ENCODE assay signal across 1 cellular context in genomic region chr6:110589865-110590513, GRCh38.
TF ChIP-seq lines count a peak whose summit lies in the region.

No MANE protein-coding gene starts in this region.

TF ChIP-seq in K562, 482 proteins besides CTCF, POLR2A, EP300 and RAD21 (continued from another document):
- no peak for TF ChIP-seq PATZ1 (CRISPR knock-in tag; IDR thresholded peaks at IDR 0.05; ENCODE audit: borderline replicate concordance)
- TF ChIP-seq IRF1 (CRISPR knock-in tag; IDR thresholded peaks at IDR 0.05; ENCODE audit: borderline replicate concordance), result no peak
- TF ChIP-seq NONO (IDR thresholded peaks at IDR 0.05; ENCODE audit: low read depth in 2 of 2, low read length in 1 of 2), result no peak
- TF ChIP-seq ID3 (CRISPR knock-in tag; IDR thresholded peaks at IDR 0.05), result no peak
- no peak for TF ChIP-seq ID3 (tag; IDR thresholded peaks at IDR 0.05)
- TF ChIP-seq SLC30A9 (CRISPR knock-in tag; IDR thresholded peaks at IDR 0.05), result no peak
- TF ChIP-seq MYC (IDR thresholded peaks at IDR 0.05; ENCODE audit: low read depth, low read length), result no peak
- no peak for TF ChIP-seq MYC (CRISPR knock-in tag; IDR thresholded peaks at IDR 0.05; ENCODE audit: borderline replicate concordance, low read depth)
- no peak for TF ChIP-seq ZNF431 (CRISPR knock-in tag; IDR thresholded peaks at IDR 0.05)
